Comparison of ENCODE assay signal across 25 cellular contexts in the genomic region with DNA sequence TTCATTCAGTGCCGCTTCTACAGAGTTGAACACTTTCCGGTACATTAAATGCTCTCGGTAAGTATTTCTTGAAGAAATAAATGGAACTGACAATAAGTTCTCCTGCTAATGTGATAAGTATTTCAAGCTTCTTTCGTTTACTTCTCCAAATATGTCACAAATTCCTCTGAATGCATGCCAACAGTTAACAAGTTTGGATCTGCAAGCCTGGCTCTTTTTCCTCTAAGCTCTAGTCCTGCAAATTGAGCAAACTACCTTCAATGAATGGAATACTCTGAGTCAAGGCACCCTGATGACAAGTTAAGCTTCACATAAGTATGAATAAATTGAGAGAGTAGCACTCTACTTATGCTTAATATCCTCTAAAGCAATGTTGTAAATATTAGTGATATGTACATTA.
DNase-seq lines count a peak whose midpoint lies in the region; FAIRE-seq and TF ChIP-seq lines count a peak whose summit lies in the region.
"Had no signal": no experiment of that assay in that cellular context is flagged by ENCODE, and none has a peak within 500 bp of the region (broad histone marks: within the 10 kb centered on the region; RNA-seq: fewer than 3 reads in every experiment).

No MANE protein-coding gene starts in this region.

- no peak overlapping the region for H3K18ac ChIP-seq in H1 (ENCODE audit: extremely low read depth, low read length)

- H3K9me3 Mint-ChIP-seq in neural progenitor cell (no peaks in the 10 kb centered on the region), Calu3 (ENCODE audit: low read depth, unreplicated experiment) (no peaks in the 10 kb centered on the region)
- H3K9me3 Mint-ChIP-seq in activated CD4-positive, alpha-beta T cell treated with anti-CD3 and anti-CD28 coated beads, Interleukin-2, amount 10 ng/mL, durations not matched to agents 7 days and 5 days: no peaks in the 10 kb centered on the region

- no peak for TF ChIP-seq EP300 in H1 (IDR thresholded peaks at IDR 0.05; ENCODE audit: borderline replicate concordance in 1 of 2, low read depth in 2 of 2, low read length in 2 of 2)

- no peak overlapping the region for H3K14ac ChIP-seq in H1 (ENCODE audit: insufficient read length)

- POLR2A ChIA-PET in H1 (lab: Charles Lee; ENCODE audit: partially characterized antibody): no interaction called here
- POLR2A ChIA-PET in activated CD4-positive, alpha-beta T cell treated with anti-CD3 and anti-CD28 coated beads, Interleukin-2, amount 10 ng/mL, durations not matched to agents 7 days and 5 days (lab: Charles Lee): no interaction called here

- H3K4me1 ChIP-seq in H1 (replicated peaks in 1 of 4; ENCODE audit: control insufficient read depth in 3 of 4, insufficient read depth in 4 of 4, low read length in 3 of 4): no peaks in the 10 kb centered on the region; a peak in 1 of 7 replicates
- H3K4me1 ChIP-seq in neural progenitor cell: peaks cover 24% of the 10 kb centered on the region
- H3K4me1 ChIP-seq: heart left ventricle, SJCRH30 had no signal

- no peak overlapping the region for H3K56ac ChIP-seq in H1 (replicated peaks; ENCODE audit: insufficient read length, low read depth, low read length)

- H3F3A ChIP-seq in neural progenitor cell (ENCODE audit: low read depth): peaks cover 10% of the 10 kb centered on the region

- WGBS in H1 (ENCODE audit: extremely low coverage in 1 of 2, insufficient coverage in 1 of 2, insufficient read length in 1 of 2, insufficient replicate concordance in 2 of 2, low coverage in 1 of 2, low lambda C conversion rate in 2 of 2, missing lambda C conversion rate in 1 of 2), 2 experiments: 82% methylated on average over 4 of the region's 4 CpGs; no CpG with 5 or more reads in 1 of the 2 experiments

- no peak overlapping the region for H2BK5ac ChIP-seq in H1 (ENCODE audit: low read depth, low read length)

- H3K27ac Mint-ChIP-seq in neural progenitor cell: no peak overlapping the region
- H3K27ac Mint-ChIP-seq in activated CD4-positive, alpha-beta T cell treated with anti-CD3 and anti-CD28 coated beads, Interleukin-2, amount 10 ng/mL, durations not matched to agents 7 days and 5 days: no peak overlapping the region
- H3K27ac Mint-ChIP-seq in Calu3 (ENCODE audit: unreplicated experiment): no peak overlapping the region
- H3K27ac Mint-ChIP-seq: activated CD4-positive, alpha-beta T cell treated with anti-CD3 and anti-CD28 coated beads for 36 hours; activated naive CD4-positive, alpha-beta T cell treated with anti-CD3 and anti-CD28 coated beads for 36 hours; memory B cell; type B pancreatic cell had no signal

- H3K4me1 Mint-ChIP-seq in neural progenitor cell: peaks cover 40% of the 10 kb centered on the region
- H3K4me1 Mint-ChIP-seq in activated CD4-positive, alpha-beta T cell treated with anti-CD3 and anti-CD28 coated beads, Interleukin-2, amount 10 ng/mL, durations not matched to agents 7 days and 5 days: no peaks in the 10 kb centered on the region
- H3K4me1 Mint-ChIP-seq in Calu3 (ENCODE audit: low read depth, unreplicated experiment): peaks cover 9% of the 10 kb centered on the region
- H3K4me1 Mint-ChIP-seq: activated CD4-positive, alpha-beta T cell treated with anti-CD3 and anti-CD28 coated beads for 36 hours; memory B cell had no signal

- FAIRE-seq in H1 (lab: Jason Lieb, UNC): no peak
- no peak for FAIRE-seq in RCC 7860 (lab: Jason Lieb, UNC)
- FAIRE-seq: GM18507 had no signal

- H2BK12ac ChIP-seq in H1 (ENCODE audit: low read depth, low read length): no peak overlapping the region

- H3K79me2 ChIP-seq in H1 (ENCODE audit: control insufficient read depth in 1 of 2, insufficient read depth in 2 of 2, low read length in 2 of 2): no peaks in the 10 kb centered on the region
- no peaks in the 10 kb centered on the region for H3K79me2 ChIP-seq in neural progenitor cell (ENCODE audit: low read depth)

- H3K36me3 ChIP-seq in H1 (ENCODE audit: control insufficient read depth in 2 of 4, insufficient read depth in 4 of 4, low read length in 3 of 4): no peaks in the 10 kb centered on the region
- H3K36me3 ChIP-seq in neural progenitor cell: no peaks in the 10 kb centered on the region
- H3K36me3 ChIP-seq: cardiac muscle cell, heart left ventricle, neutrophil, SJCRH30 had no signal

- H2BK120ac ChIP-seq in H1 (replicated peaks; ENCODE audit: low read depth, low read length): no peak overlapping the region

- H3K23ac ChIP-seq in H1 (ENCODE audit: insufficient read length): no peak overlapping the region

- H2AK5ac ChIP-seq in H1 (ENCODE audit: low read depth, low read length): no peak overlapping the region

- H2AFZ ChIP-seq in H1 (ENCODE audit: low read length) (0 out of 2 replicates have a peak overlapping the region, but pooled peaks have one; percentile 46), neural progenitor cell (replicated peaks) (no peak overlapping the region)

- no peak overlapping the region for H2BK20ac ChIP-seq in H1 (ENCODE audit: low read length)

- no peak overlapping the region for H3K4me3 ChIP-seq in AG10803 (ENCODE audit: low read length)
- no peak overlapping the region for H3K4me3 ChIP-seq in H1 (ENCODE audit: extremely low read depth in 1 of 4, insufficient read depth in 2 of 4, low read depth in 3 of 4, low read length in 4 of 4)
- H3K4me3 ChIP-seq in neural progenitor cell: no peak overlapping the region
- H3K4me3 ChIP-seq: cardiac muscle cell, heart left ventricle, SJCRH30 had no signal

- H3K27me3 Mint-ChIP-seq in neural progenitor cell (ENCODE audit: insufficient read depth, low read depth): peaks cover 2% of the 10 kb centered on the region
- no peaks in the 10 kb centered on the region for H3K27me3 Mint-ChIP-seq in activated CD4-positive, alpha-beta T cell treated with anti-CD3 and anti-CD28 coated beads, Interleukin-2, amount 10 ng/mL, durations not matched to agents 7 days and 5 days
- H3K27me3 Mint-ChIP-seq in Calu3 (ENCODE audit: unreplicated experiment): no peaks in the 10 kb centered on the region
- H3K27me3 Mint-ChIP-seq: activated CD4-positive, alpha-beta T cell treated with anti-CD3 and anti-CD28 coated beads for 36 hours; memory B cell had no signal

- H3K36me3 Mint-ChIP-seq in neural progenitor cell: peaks cover 2% of the 10 kb centered on the region
- H3K36me3 Mint-ChIP-seq in activated CD4-positive, alpha-beta T cell treated with anti-CD3 and anti-CD28 coated beads, Interleukin-2, amount 10 ng/mL, durations not matched to agents 7 days and 5 days (ENCODE audit: low read depth): no peaks in the 10 kb centered on the region
- H3K36me3 Mint-ChIP-seq in Calu3 (ENCODE audit: insufficient read depth, unreplicated experiment): no peaks in the 10 kb centered on the region
- H3K36me3 Mint-ChIP-seq: memory B cell had no signal

- H3K9me3 ChIP-seq in H1 (ENCODE audit: insufficient read depth in 2 of 2, low read depth in 1 of 2, low read length in 1 of 2) (no peaks in the 10 kb centered on the region), neural progenitor cell (ENCODE audit: low read depth) (no peaks in the 10 kb centered on the region)
- H3K9me3 ChIP-seq: heart left ventricle, neutrophil, SJCRH30 had no signal

- H3K27me3 ChIP-seq in H1 (replicated peaks in 1 of 4; ENCODE audit: control insufficient read depth in 3 of 4, extremely low read depth in 1 of 4, insufficient read depth in 3 of 4, low read length in 3 of 4): peaks cover 0 to 1% (median 0%) of the 10 kb centered on the region in 4 experiments; a peak in 1 of 7 replicates
- no peaks in the 10 kb centered on the region for H3K27me3 ChIP-seq in neural progenitor cell
- H3K27me3 ChIP-seq: cardiac muscle cell, heart left ventricle, neutrophil, SJCRH30 had no signal

- TF ChIP-seq CTCF in AG10803 (conservative IDR thresholded peaks at IDR 0.05; ENCODE audit: low read length) (no peak), H1 (IDR thresholded peaks at IDR 0.05; ENCODE audit: control extremely low read depth in 1 of 3, insufficient read depth in 1 of 3, low read depth in 1 of 3, low read length in 3 of 3) (no peak), neural progenitor cell (IDR thresholded peaks at IDR 0.05) (no peak), Calu3 (IDR thresholded peaks at IDR 0.05; ENCODE audit: unreplicated experiment) (no peak)

- H4K20me1 ChIP-seq in H1 (replicated peaks in 1 of 2; ENCODE audit: control insufficient read depth in 1 of 2, insufficient read depth in 2 of 2, low read length in 2 of 2) (no peaks in the 10 kb centered on the region), neural progenitor cell (ENCODE audit: low read depth) (no peaks in the 10 kb centered on the region)

- no peak overlapping the region for H2BK15ac ChIP-seq in H1 (ENCODE audit: low read length)

- no peaks in the 10 kb centered on the region for H3K23me2 ChIP-seq in H1 (ENCODE audit: low read depth, low read length)

- H3K4me3 Mint-ChIP-seq in neural progenitor cell (no peak overlapping the region), Calu3 (ENCODE audit: low read depth, unreplicated experiment) (no peak overlapping the region)
- H3K4me3 Mint-ChIP-seq in activated CD4-positive, alpha-beta T cell treated with anti-CD3 and anti-CD28 coated beads, Interleukin-2, amount 10 ng/mL, durations not matched to agents 7 days and 5 days: no peak overlapping the region
- H3K4me3 Mint-ChIP-seq: activated CD4-positive, alpha-beta T cell treated with anti-CD3 and anti-CD28 coated beads for 36 hours; activated naive CD4-positive, alpha-beta T cell treated with anti-CD3 and anti-CD28 coated beads for 36 hours; memory B cell; type B pancreatic cell had no signal

- H4K8ac ChIP-seq in H1 (ENCODE audit: extremely low read depth, insufficient read depth, low read length): no peak overlapping the region

- H3K79me1 ChIP-seq in H1 (ENCODE audit: low read depth, low read length): no peaks in the 10 kb centered on the region

- TF ChIP-seq POLR2A in H1 (IDR thresholded peaks at IDR 0.05; ENCODE audit: control extremely low read depth in 1 of 2, low read depth in 2 of 2, low read length in 2 of 2): no peak

- no peak overlapping the region for H4K91ac ChIP-seq in H1 (replicated peaks; ENCODE audit: insufficient read length, low read length)

- intact Hi-C loops in Calu3 (cut with micrococcal nuclease; ENCODE audit: unreplicated experiment): no loop called here

- no TSS peak for BruUV-seq in Calu3 (replicated peaks; lab: Mats Ljungman, UMichigan)

- H3K4ac ChIP-seq in H1 (replicated peaks; ENCODE audit: insufficient read length, low read depth, low read length): no peak overlapping the region

- H3K9ac ChIP-seq in H1 (replicated peaks in 1 of 4; ENCODE audit: extremely low read depth in 1 of 4, low read depth in 3 of 4, low read length in 3 of 4) (no peak overlapping the region), neural progenitor cell (no peak overlapping the region)

- H3K27ac ChIP-seq in H1 (ENCODE audit: low read depth, low read length) (no peak overlapping the region), neural progenitor cell (no peak overlapping the region)
- H3K27ac ChIP-seq: C4-2B, cardiac muscle cell, heart left ventricle, neutrophil, SJCRH30 had no signal

- CTCF ChIA-PET in H1 (lab: Charles Lee; ENCODE audit: partially characterized antibody): no interaction called here
- CTCF ChIA-PET in activated CD4-positive, alpha-beta T cell treated with anti-CD3 and anti-CD28 coated beads, Interleukin-2, amount 10 ng/mL, durations not matched to agents 7 days and 5 days (lab: Charles Lee): no interaction called here
- CTCF ChIA-PET in Calu3 (lab: Charles Lee): no interaction called here

- DNase-seq in AG10803 (ENCODE audit: low read depth) (peak; percentile 75), M059J (ENCODE audit: low read depth) (peak; percentile 41), H1 (ENCODE audit: low read depth in 1 of 2, low spot score in 2 of 2) (no peak), neural progenitor cell (ENCODE audit: low spot score) (peak; percentile 3), RCC 7860 (ENCODE audit: low spot score) (no peak), Calu3 (no peak), NCI-H187 treated with DMSO at 0.1 percent for 48 hours (lab: John Stamatoyannopoulos, UW) (no peak)
- DNase-seq in activated CD4-positive, alpha-beta T cell treated with anti-CD3 and anti-CD28 coated beads, Interleukin-2, amount 10 ng/mL, durations not matched to agents 7 days and 5 days: no peak
- DNase-seq: activated CD4-positive, alpha-beta T cell treated with anti-CD3 and anti-CD28 coated beads for 36 hours; activated naive CD4-positive, alpha-beta T cell treated with anti-CD3 and anti-CD28 coated beads for 36 hours; activated T-cell treated with anti-CD3 and anti-CD28 coated beads, Interleukin-2, amount 50 U/mL, for 48 hours; amygdala; heart left ventricle; left cardiac atrium; MV-4-11; NCI-H2171; NCI-H524 treated with DMSO at 0.1 percent for 48 hours; SJCRH30; T-helper 1 cell had no signal

- H3K4me2 ChIP-seq in H1 (ENCODE audit: insufficient read depth in 1 of 2, low read depth in 2 of 2, low read length in 2 of 2) (no peak overlapping the region), neural progenitor cell (peak overlapping the region; percentile 75)

- TF ChIP-seq RAD21 in H1 (IDR thresholded peaks at IDR 0.05 in 1 of 2, conservative IDR thresholded peaks at IDR 0.05 in 1 of 2; ENCODE audit: low read depth in 2 of 2, low read length in 2 of 2): no peak

- no peak overlapping the region for H4K5ac ChIP-seq in H1 (ENCODE audit: insufficient read length, low read depth, low read length)

Comparison
In these comparisons a context has a peak if more than half of its experiments do, and no peak if none do; other contexts are left out.
1. DNase-seq: peak in AG10803 (single experiment), M059J (single experiment) and neural progenitor cell (single experiment); none in H1 (0 of 2), activated CD4-positive, alpha-beta T cell treated with anti-CD3 and anti-CD28 coated beads, Interleukin-2, amount 10 ng/mL, durations not matched to agents 7 days and 5 days (single experiment), RCC 7860 (single experiment), Calu3 (single experiment) and NCI-H187 treated with DMSO at 0.1 percent for 48 hours (single experiment).